Comparison of ENCODE assay signal across 19 cellular contexts in genomic region chr1:212381509-212381908, GRCh38.
"Had no signal": no experiment of that assay in that cellular context is flagged by ENCODE, and none has a peak within 500 bp of the region (broad histone marks: within the 10 kb centered on the region; RNA-seq: fewer than 3 reads in every experiment).

No MANE protein-coding gene starts in this region.

- H3K27me3 ChIP-seq: body of pancreas, foreskin keratinocyte, stomach, upper lobe of left lung had no signal

- H3K4me3 ChIP-seq: body of pancreas, prostate gland, stomach, thoracic aorta, upper lobe of left lung had no signal

- H3K27me3 Mint-ChIP-seq: T-cell had no signal

- H3K27ac Mint-ChIP-seq: activated T-cell treated with anti-CD3 and anti-CD28 coated beads, Interleukin-2, amount 50 U/mL, for 72 hours; natural killer cell; T-cell; WTC11 had no signal

- H3K4me1 ChIP-seq: body of pancreas, foreskin keratinocyte, prostate gland, stomach, upper lobe of left lung had no signal

- H3K27ac ChIP-seq: body of pancreas, foreskin keratinocyte, prostate gland, stomach, thoracic aorta, upper lobe of left lung had no signal

- H3K9me3 Mint-ChIP-seq: activated T-cell treated with anti-CD3 and anti-CD28 coated beads, Interleukin-2, amount 50 U/mL, for 72 hours; natural killer cell; T-cell; WTC11 had no signal

- FAIRE-seq: keratinocyte had no signal

- H3K4me3 Mint-ChIP-seq: activated T-cell treated with anti-CD3 and anti-CD28 coated beads, Interleukin-2, amount 50 U/mL, for 72 hours; natural killer cell; T-cell; WTC11 had no signal

- DNase-seq: activated effector memory CD4-positive, alpha-beta T cell treated with Interleukin-2 at 50 U/mL for 16 hours; activated naive CD4-positive, alpha-beta T cell treated with anti-CD3 and anti-CD28 coated beads, Interleukin-2, amount 50 U/mL, for 16 hours; activated T-cell treated with anti-CD3 and anti-CD28 coated beads, Interleukin-2, amount 50 U/mL, for 72 hours; anterior cingulate cortex; body of pancreas; dermis blood vessel endothelial cell; effector CD8-positive, alpha-beta T cell; foreskin keratinocyte; left colon; midbrain; natural killer cell; stimulated activated CD4-positive, alpha-beta T cell treated with anti-CD3 and anti-CD28 coated beads, Interleukin-4, amount 100 ng/mL, for 4 hours; stomach; T-cell; upper lobe of left lung had no signal

- H3K36me3 ChIP-seq: prostate gland had no signal

- H3K9me3 ChIP-seq: body of pancreas, prostate gland, stomach, thoracic aorta, upper lobe of left lung had no signal
